ENCODE assay signal across 8 cellular contexts in the genomic region with DNA sequence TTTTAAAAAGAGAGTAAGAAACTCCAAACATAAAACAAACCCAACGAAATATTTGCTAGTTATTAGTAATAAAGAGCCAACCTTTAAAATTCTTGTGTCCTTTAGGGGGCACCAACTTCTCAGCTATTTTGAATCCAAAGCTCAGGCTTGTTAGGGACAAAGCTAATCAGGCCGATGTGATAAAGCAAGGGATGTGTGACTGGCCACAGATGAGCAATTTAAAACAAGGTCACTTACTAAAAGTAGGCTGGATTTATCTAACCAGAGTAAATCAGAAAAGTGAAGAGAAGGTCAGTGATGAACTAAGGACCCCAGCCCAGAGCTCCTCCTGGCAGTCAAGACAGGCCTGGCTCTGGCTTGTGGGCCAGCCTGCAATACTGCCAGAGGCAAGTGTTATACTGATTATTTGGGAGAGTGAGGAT.
DNase-seq lines count a peak whose midpoint lies in the region; ATAC-seq and TF ChIP-seq lines count a peak whose summit lies in the region.

No MANE protein-coding gene starts in this region.

- no peak overlapping the region for H3K27ac Mint-ChIP-seq in naive thymus-derived CD4-positive, alpha-beta T cell

- H3F3A ChIP-seq in PC-3 (ENCODE audit: low read length, unreplicated experiment) = no peaks in the 10 kb centered on the region

- H3K9ac ChIP-seq in PC-3 (ENCODE audit: low read length) = no peak overlapping the region

- peak; percentile 53; the same call in 1 of the 2 replicates for TF ChIP-seq CTCF in PC-3 (conservative IDR thresholded peaks at IDR 0.05; ENCODE audit: low read depth, low read length)
- TF ChIP-seq CTCF in foreskin fibroblast (IDR thresholded peaks at IDR 0.05; ENCODE audit: low read depth, low read length) = peak; percentile 32

- H3K4me1 Mint-ChIP-seq in naive thymus-derived CD4-positive, alpha-beta T cell = peaks cover 0 to 11% (median 0%) of the 10 kb centered on the region in 7 donors

- DNase-seq in NCI-H2081 (lab: John Stamatoyannopoulos, UW) = peak; percentile 1 to 39
- DNase-seq in NCI-H2081 treated with DMSO at 0.1 percent for 48 hours (lab: John Stamatoyannopoulos, UW) = no peak
- peak; percentile 31 for DNase-seq in PC-3
- DNase-seq in foreskin fibroblast = peak; percentile 47 to 76
- DNase-seq in smooth muscle cell of the brain vasculature (ENCODE audit: low read depth, low spot score) = peak; percentile 7
- DNase-seq in GF-D8 (lab: John Stamatoyannopoulos, UW) = no peak
- DNase-seq in naive thymus-derived CD4-positive, alpha-beta T cell = no peak

- H3K4me1 ChIP-seq in PC-3 (ENCODE audit: insufficient read depth, low read length) = peaks cover 9% of the 10 kb centered on the region
- no peaks in the 10 kb centered on the region for H3K4me1 ChIP-seq in naive thymus-derived CD4-positive, alpha-beta T cell (ENCODE audit: control insufficient read depth in 2 of 2, insufficient read depth in 2 of 2, low read length in 2 of 2)

- peaks cover 8 to 25% (median 11%) of the 10 kb centered on the region in 5 donors for H3K27me3 Mint-ChIP-seq in naive thymus-derived CD4-positive, alpha-beta T cell

- BruUV-seq in PC-3 (replicated peaks; lab: Mats Ljungman, UMichigan) = no TSS peak

- H3K4me3 ChIP-seq in PC-3 (ENCODE audit: low read length) = no peak overlapping the region
- H3K4me3 ChIP-seq in foreskin fibroblast (ENCODE audit: low read depth in 1 of 2, low read length in 2 of 2) = no peak overlapping the region
- H3K4me3 ChIP-seq in naive thymus-derived CD4-positive, alpha-beta T cell (ENCODE audit: low read length) = no peak overlapping the region

- H3K36me3 Mint-ChIP-seq in naive thymus-derived CD4-positive, alpha-beta T cell = no peaks in the 10 kb centered on the region

- intact Hi-C loops in PC-3 (cut with micrococcal nuclease) = loop anchor here (1.0 to 5.0 kb wide), 2 partner anchors 151 to 172 kb away; no protein-coding TSS in a partner anchor
- intact Hi-C loops in naive thymus-derived CD4-positive, alpha-beta T cell (cut with micrococcal nuclease) = no loop called here

- H3K9me3 ChIP-seq in PC-3 (ENCODE audit: low read length) = no peaks in the 10 kb centered on the region
- H3K9me3 ChIP-seq in naive thymus-derived CD4-positive, alpha-beta T cell (ENCODE audit: control insufficient read depth in 2 of 3, low read length in 3 of 3) = no peaks in the 10 kb centered on the region

- no peaks in the 10 kb centered on the region for H4K20me1 ChIP-seq in PC-3 (ENCODE audit: low read length)

- no peaks in the 10 kb centered on the region for H3K36me3 ChIP-seq in PC-3 (ENCODE audit: low read depth, low read length)
- H3K36me3 ChIP-seq in naive thymus-derived CD4-positive, alpha-beta T cell (ENCODE audit: control insufficient read depth in 2 of 3, insufficient read depth in 3 of 3, low read length in 3 of 3) = no peaks in the 10 kb centered on the region

- POLR2A ChIA-PET in PC-3 (lab: Charles Lee; ENCODE audit: unreplicated experiment) = no interaction called here
- POLR2A ChIA-PET in naive thymus-derived CD4-positive, alpha-beta T cell (lab: Charles Lee) = no interaction called here

- H2AFZ ChIP-seq in PC-3 (ENCODE audit: low read length) = no peak overlapping the region

- H3K27ac ChIP-seq in PC-3 (ENCODE audit: low read length) = no peak overlapping the region
- no peak overlapping the region for H3K27ac ChIP-seq in naive thymus-derived CD4-positive, alpha-beta T cell (ENCODE audit: low read depth, low read length)

- ATAC-seq in PC-3 = no peak; the same call in 1 of the 2 replicates
- ATAC-seq in HG03571 (IDR thresholded peaks at IDR 0.05; ENCODE audit: unreplicated experiment) = no peak
- ATAC-seq in naive thymus-derived CD4-positive, alpha-beta T cell = no peak

- H3K9me2 ChIP-seq in PC-3 (replicated peaks; ENCODE audit: low read length) = no peaks in the 10 kb centered on the region

- H3K27me3 ChIP-seq in PC-3 (ENCODE audit: low read length) = no peaks in the 10 kb centered on the region; the same call in 1 of the 2 replicates
- H3K27me3 ChIP-seq in naive thymus-derived CD4-positive, alpha-beta T cell (ENCODE audit: control insufficient read depth in 2 of 2, insufficient read depth in 2 of 2, low read length in 2 of 2) = no peaks in the 10 kb centered on the region

- no peaks in the 10 kb centered on the region for H3K79me2 ChIP-seq in PC-3 (ENCODE audit: low read length)

- H3K4me2 ChIP-seq in PC-3 (ENCODE audit: low read length) = no peak overlapping the region

- H3K4me3 Mint-ChIP-seq in naive thymus-derived CD4-positive, alpha-beta T cell = no peak overlapping the region

- H3K9me3 Mint-ChIP-seq in naive thymus-derived CD4-positive, alpha-beta T cell = no peaks in the 10 kb centered on the region

- CTCF ChIA-PET in PC-3 (lab: Charles Lee) = interaction anchor here (0.7 to 1.2 kb wide), 3 partner anchors 34 to 67 kb away, joined by 4 to 9 read pairs (median 5); no protein-coding TSS in a partner anchor
- CTCF ChIA-PET in naive thymus-derived CD4-positive, alpha-beta T cell (lab: Charles Lee) = no interaction called here

Comparison
In these comparisons a context has a peak if more than half of its experiments do, and no peak if none do; other contexts are left out.
1. DNase-seq: peak in NCI-H2081 (2 of 2), PC-3 (single experiment), foreskin fibroblast (2 of 2) and smooth muscle cell of the brain vasculature (single experiment); none in NCI-H2081 treated with DMSO at 0.1 percent for 48 hours (single experiment), GF-D8 (single experiment) and naive thymus-derived CD4-positive, alpha-beta T cell (0 of 9).